7 cellular contexts compared by ENCODE assay signal in the genomic region with DNA sequence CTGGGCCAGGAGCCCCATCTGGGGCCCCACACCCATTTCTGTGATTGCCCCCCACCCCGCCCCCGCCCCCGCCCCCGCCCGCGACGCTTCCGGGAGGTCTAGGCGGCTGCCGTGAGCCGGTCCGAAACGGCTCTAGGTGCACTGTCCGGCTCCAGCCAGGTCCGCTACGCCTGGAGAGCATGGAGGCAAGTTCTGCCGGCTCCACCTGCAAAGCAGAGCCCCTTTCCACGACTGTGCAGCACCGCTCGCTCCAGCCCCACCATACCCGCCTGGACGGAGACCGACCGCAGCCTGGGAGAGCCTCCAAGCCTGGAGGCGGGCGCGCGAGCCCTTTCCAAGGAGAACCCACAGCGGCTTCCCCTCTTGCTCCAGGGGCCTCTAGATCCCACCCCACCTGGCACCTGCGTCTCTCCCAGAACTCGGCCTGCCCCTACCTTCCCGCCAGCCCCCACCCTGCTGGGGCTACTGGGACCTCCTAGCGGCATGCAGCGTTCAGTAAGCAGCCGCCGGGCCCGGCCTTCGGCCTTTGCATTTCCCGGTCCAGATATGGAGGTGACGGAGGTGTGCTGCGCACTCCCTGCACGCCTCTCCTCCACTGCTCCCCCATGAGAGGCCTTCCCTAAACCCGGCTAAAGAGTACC.
DNase-seq lines count a peak whose midpoint lies in the region; ATAC-seq lines count a peak whose summit lies in the region.

No MANE protein-coding gene starts in this region.

- H3K27ac Mint-ChIP-seq in activated CD4-positive, alpha-beta memory T cell treated with anti-CD3 and anti-CD28 coated beads for 36 hours, result no peak overlapping the region

- peak; percentile 14 for ATAC-seq in GM18858 (IDR thresholded peaks at IDR 0.05; ENCODE audit: unreplicated experiment)
- ATAC-seq in HG02610 (IDR thresholded peaks at IDR 0.05; ENCODE audit: unreplicated experiment), result peak; percentile 22
- peak; percentile 7 to 25 for ATAC-seq in left cardiac atrium
- ATAC-seq in GM18519 (IDR thresholded peaks at IDR 0.05; ENCODE audit: low FRiP score, unreplicated experiment), result no peak

- no peaks in the 10 kb centered on the region for H3K9me3 ChIP-seq in skeletal muscle satellite cell (replicated peaks; ENCODE audit: low read length)

- H3K36me3 Mint-ChIP-seq in activated CD4-positive, alpha-beta memory T cell treated with anti-CD3 and anti-CD28 coated beads for 36 hours, result no peaks in the 10 kb centered on the region

- no peak for DNase-seq in activated CD4-positive, alpha-beta memory T cell treated with anti-CD3 and anti-CD28 coated beads for 36 hours
- DNase-seq in left cardiac atrium, result no peak
- DNase-seq in cortex of kidney (lab: John Stamatoyannopoulos, UW), result no peak

- peaks cover 27% of the 10 kb centered on the region for H3K4me1 Mint-ChIP-seq in activated CD4-positive, alpha-beta memory T cell treated with anti-CD3 and anti-CD28 coated beads for 36 hours (ENCODE audit: low read depth)

- H3K4me3 ChIP-seq in skeletal muscle satellite cell (ENCODE audit: low read length), result peak overlapping the region; percentile 81

- H3K27me3 ChIP-seq in skeletal muscle satellite cell (ENCODE audit: control insufficient read depth, insufficient read depth, low read length), result peaks cover 8% of the 10 kb centered on the region

- CTCF ChIA-PET in activated CD4-positive, alpha-beta memory T cell treated with anti-CD3 and anti-CD28 coated beads for 36 hours (lab: Charles Lee), result interaction anchor here (0.8 to 1.8 kb wide), 12 partner anchors 11 to 179 kb away, joined by 3 to 21 read pairs (median 5); a partner anchor contains a TSS

- POLR2A ChIA-PET in activated CD4-positive, alpha-beta memory T cell treated with anti-CD3 and anti-CD28 coated beads for 36 hours (lab: Charles Lee), result interaction anchor here (0.8 to 1.6 kb wide), 13 partner anchors 12 to 178 kb away, joined by 3 to 18 read pairs (median 4); a partner anchor contains a TSS

- H3K9me3 Mint-ChIP-seq in activated CD4-positive, alpha-beta memory T cell treated with anti-CD3 and anti-CD28 coated beads for 36 hours, result peaks cover 5% of the 10 kb centered on the region

- no peak overlapping the region for H3K9ac ChIP-seq in skeletal muscle satellite cell (ENCODE audit: low read depth, low read length)

- H3K4me3 Mint-ChIP-seq in activated CD4-positive, alpha-beta memory T cell treated with anti-CD3 and anti-CD28 coated beads for 36 hours, result peak overlapping the region; percentile 87

- intact Hi-C loops in activated CD4-positive, alpha-beta memory T cell treated with anti-CD3 and anti-CD28 coated beads for 36 hours (cut with micrococcal nuclease), result loop anchor here (1.0 to 5.0 kb wide), 5 partner anchors 26 to 96 kb away; a partner anchor contains a TSS
- intact Hi-C loops in left cardiac atrium (cut with DNase I), result loop anchor here in 1 of 2 donors (10.0 kb wide), 1 partner anchor 58 kb away; no protein-coding TSS in a partner anchor

- H3K4me1 ChIP-seq in skeletal muscle satellite cell (ENCODE audit: control insufficient read depth, insufficient read depth, low read length), result peaks cover 30% of the 10 kb centered on the region

- peak overlapping the region; percentile 100 for H3K4me2 ChIP-seq in skeletal muscle satellite cell (ENCODE audit: low read length)

- no peaks in the 10 kb centered on the region for H3K27me3 Mint-ChIP-seq in activated CD4-positive, alpha-beta memory T cell treated with anti-CD3 and anti-CD28 coated beads for 36 hours

- no peaks in the 10 kb centered on the region for H3K36me3 ChIP-seq in skeletal muscle satellite cell (ENCODE audit: insufficient read depth, low read length)
